In the genomic region with DNA sequence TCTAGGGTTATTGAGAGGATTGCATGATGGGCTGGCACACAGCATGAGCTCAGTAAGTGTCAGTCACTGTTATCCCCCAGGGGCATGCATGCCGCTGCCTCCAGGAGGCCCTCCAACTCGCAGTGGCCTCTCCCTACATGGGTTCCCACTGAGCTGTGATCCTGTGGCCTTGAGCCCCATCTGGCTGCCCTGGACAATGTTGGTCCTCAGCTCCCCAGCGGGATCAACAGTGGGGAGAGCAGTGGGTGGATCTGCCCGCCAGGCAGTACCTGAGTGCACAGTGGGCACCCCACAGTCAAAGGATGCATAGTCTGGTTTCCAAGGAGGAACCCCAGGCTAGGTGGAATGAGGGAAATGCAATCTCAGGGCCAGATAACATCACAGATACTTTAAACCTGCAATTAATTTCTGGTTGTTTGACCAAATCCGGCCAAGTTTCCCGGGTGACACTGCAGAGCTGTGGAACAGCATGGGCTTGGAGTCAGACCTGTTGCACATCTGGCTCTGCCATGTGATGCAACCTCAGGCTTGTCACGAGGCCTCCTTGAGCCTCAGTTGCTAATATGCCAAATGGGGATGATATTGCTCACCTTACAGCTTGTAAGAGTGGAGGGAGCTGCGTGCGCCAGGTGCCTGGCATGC, we compare ENCODE assay signal across 32 cellular contexts. TPM values are rescaled to one million over a fixed set of nuclear protein-coding genes. Genes with fewer than 3 reads are reported as not detected.
A peak's percentile ranks its signal among the peaks of the same experiment; 100 is the strongest.
DNase-seq lines count a peak whose midpoint lies in the region; ATAC-seq, FAIRE-seq and TF ChIP-seq lines count a peak whose summit lies in the region.
"Had no signal": no experiment of that assay in that cellular context is flagged by ENCODE, and none has a peak within 500 bp of the region (broad histone marks: within the 10 kb centered on the region; RNA-seq: fewer than 3 reads in every experiment).

No MANE protein-coding gene starts in this region.

- no peaks in the 10 kb centered on the region for H3K9me3 Mint-ChIP-seq in stimulated activated effector memory CD8-positive, alpha-beta T cell treated with anti-CD3 and anti-CD28 coated beads, Interleukin-12 subunit alpha, Interleukin-12 subunit beta, amount 100 ng/mL, for 72 hours
- H3K9me3 Mint-ChIP-seq: immature natural killer cell had no signal

- 93% methylated on average over 9 of the region's 9 CpGs; no CpG with 5 or more reads in 1 of the 2 experiments for WGBS in H1 (ENCODE audit: extremely low coverage in 1 of 2, insufficient coverage in 1 of 2, insufficient read length in 1 of 2, insufficient replicate concordance in 2 of 2, low coverage in 1 of 2, low lambda C conversion rate in 2 of 2, missing lambda C conversion rate in 1 of 2), 2 experiments

- no peak overlapping the region for H2AK5ac ChIP-seq in H1 (ENCODE audit: low read depth, low read length)

- H3K9me3 ChIP-seq in H1 (ENCODE audit: insufficient read depth in 2 of 2, low read depth in 1 of 2, low read length in 1 of 2) (no peaks in the 10 kb centered on the region), keratinocyte (ENCODE audit: control insufficient read depth, low read depth, low read length) (no peaks in the 10 kb centered on the region)
- H3K9me3 ChIP-seq: BE2C, HAP-1, psoas muscle, testis had no signal

- H2BK20ac ChIP-seq in H1 (ENCODE audit: low read length): no peak overlapping the region

- no peaks in the 10 kb centered on the region for H3K9me1 ChIP-seq in keratinocyte (ENCODE audit: control insufficient read depth, extremely low read depth, insufficient read depth, low read length)

- H3K27ac ChIP-seq in H1 (ENCODE audit: low read depth, low read length): no peak overlapping the region
- H3K27ac ChIP-seq in keratinocyte (ENCODE audit: control insufficient read depth, insufficient read depth, low read length): no peak overlapping the region
- H3K27ac ChIP-seq: epithelial cell of prostate, HL-60, left lung, psoas muscle, testis had no signal

- H3K79me1 ChIP-seq in H1 (ENCODE audit: low read depth, low read length): no peaks in the 10 kb centered on the region

- no peak overlapping the region for H2BK15ac ChIP-seq in H1 (ENCODE audit: low read length)

- H3K23ac ChIP-seq in H1 (ENCODE audit: insufficient read length): no peak overlapping the region

- H3K18ac ChIP-seq in H1 (ENCODE audit: extremely low read depth, low read length): peak overlapping the region; percentile 32; the same call in 1 of the 2 replicates

- no peak overlapping the region for H2BK5ac ChIP-seq in H1 (ENCODE audit: low read depth, low read length)

- FAIRE-seq in H1 (lab: Jason Lieb, UNC) (no peak), keratinocyte (lab: Jason Lieb, UNC) (peak; percentile 85), H54 (lab: Jason Lieb, UNC) (no peak)
- FAIRE-seq: urothelium cell line had no signal

- H3K4me2 ChIP-seq in H1 (ENCODE audit: insufficient read depth in 1 of 2, low read depth in 2 of 2, low read length in 2 of 2) (no peak overlapping the region), keratinocyte (ENCODE audit: control insufficient read depth, extremely low read depth, insufficient read depth, low read depth, low read length) (no peak overlapping the region)

- H4K8ac ChIP-seq in H1 (ENCODE audit: extremely low read depth, insufficient read depth, low read length): no peak overlapping the region

- H3K23me2 ChIP-seq in H1 (ENCODE audit: low read depth, low read length): no peaks in the 10 kb centered on the region; the same call in 1 of the 2 replicates

- H3K9ac ChIP-seq in H1 (replicated peaks in 1 of 4; ENCODE audit: extremely low read depth in 1 of 4, low read depth in 3 of 4, low read length in 3 of 4): no peak overlapping the region
- H3K9ac ChIP-seq in keratinocyte (ENCODE audit: control insufficient read depth, extremely low read depth, insufficient read depth, low read length): no peak overlapping the region

- H3K79me2 ChIP-seq in H1 (ENCODE audit: control insufficient read depth in 1 of 2, insufficient read depth in 2 of 2, low read length in 2 of 2) (no peaks in the 10 kb centered on the region), keratinocyte (ENCODE audit: control insufficient read depth, insufficient read depth, low read length) (no peaks in the 10 kb centered on the region)

- H3K56ac ChIP-seq in H1 (replicated peaks; ENCODE audit: insufficient read length, low read depth, low read length): no peak overlapping the region

- H3K27me3 ChIP-seq in BJ (ENCODE audit: control insufficient read depth, insufficient read depth, low read length) (peaks cover 2% of the 10 kb centered on the region; the same call in 1 of the 2 replicates), H1 (replicated peaks in 1 of 4; ENCODE audit: control insufficient read depth in 3 of 4, extremely low read depth in 1 of 4, insufficient read depth in 3 of 4, low read length in 3 of 4) (peaks cover 0 to 2% (median 0%) of the 10 kb centered on the region in 4 experiments; a peak in 1 of 7 replicates), keratinocyte (ENCODE audit: control insufficient read depth, extremely low read depth, insufficient read depth, low read length) (no peaks in the 10 kb centered on the region)
- H3K27me3 ChIP-seq: BE2C, testis had no signal

- no peak overlapping the region for H3K14ac ChIP-seq in H1 (ENCODE audit: insufficient read length)

- H3K36me3 ChIP-seq in BJ (ENCODE audit: control insufficient read depth, insufficient read depth, low read length) (no peaks in the 10 kb centered on the region), H1 (ENCODE audit: control insufficient read depth in 2 of 4, insufficient read depth in 4 of 4, low read length in 3 of 4) (no peaks in the 10 kb centered on the region), keratinocyte (ENCODE audit: control insufficient read depth in 2 of 2, extremely low read depth in 1 of 2, insufficient read depth in 2 of 2, low read length in 2 of 2) (no peaks in the 10 kb centered on the region)
- H3K36me3 ChIP-seq: BE2C, HAP-1, left lung had no signal

- no peaks in the 10 kb centered on the region for H3K36me3 Mint-ChIP-seq in stimulated activated effector memory CD8-positive, alpha-beta T cell treated with anti-CD3 and anti-CD28 coated beads, Interleukin-12 subunit alpha, Interleukin-12 subunit beta, amount 100 ng/mL, for 72 hours
- H3K36me3 Mint-ChIP-seq: activated CD8-positive, alpha-beta memory T cell treated with anti-CD3 and anti-CD28 coated beads, Interleukin-2, amount 10 ng/mL, durations not matched to agents 7 days and 5 days; brain; immature natural killer cell; naive B cell had no signal

- H3K4me1 ChIP-seq in H1 (replicated peaks in 1 of 4; ENCODE audit: control insufficient read depth in 3 of 4, insufficient read depth in 4 of 4, low read length in 3 of 4): no peaks in the 10 kb centered on the region
- peaks cover 17% of the 10 kb centered on the region for H3K4me1 ChIP-seq in keratinocyte (ENCODE audit: control insufficient read depth, extremely low read depth, insufficient read depth, low read length)
- H3K4me1 ChIP-seq: BE2C, HAP-1, left lung, psoas muscle, testis had no signal

- no peaks in the 10 kb centered on the region for H3K4me1 Mint-ChIP-seq in stimulated activated effector memory CD8-positive, alpha-beta T cell treated with anti-CD3 and anti-CD28 coated beads, Interleukin-12 subunit alpha, Interleukin-12 subunit beta, amount 100 ng/mL, for 72 hours
- H3K4me1 Mint-ChIP-seq: activated CD8-positive, alpha-beta memory T cell treated with anti-CD3 and anti-CD28 coated beads, Interleukin-2, amount 10 ng/mL, durations not matched to agents 7 days and 5 days; brain; immature natural killer cell; naive B cell had no signal

- TF ChIP-seq CTCF in BJ (IDR thresholded peaks at IDR 0.05; ENCODE audit: insufficient read depth, low read depth, low read length) (no peak), HFF-Myc (IDR thresholded peaks at IDR 0.05; ENCODE audit: low read depth, low read length, missing control alignments) (no peak), H1 (IDR thresholded peaks at IDR 0.05; ENCODE audit: control extremely low read depth in 1 of 3, insufficient read depth in 1 of 3, low read depth in 1 of 3, low read length in 3 of 3) (no peak), keratinocyte (optimal IDR thresholded peaks at IDR 0.05 in 1 of 3, IDR thresholded peaks at IDR 0.05 in 1 of 3, conservative IDR thresholded peaks at IDR 0.05 in 1 of 3; ENCODE audit: extremely low read depth in 1 of 3, insufficient read depth in 2 of 3, low read length in 3 of 3) (no peak)

- no peak overlapping the region for H3K27ac Mint-ChIP-seq in stimulated activated effector memory CD8-positive, alpha-beta T cell treated with anti-CD3 and anti-CD28 coated beads, Interleukin-12 subunit alpha, Interleukin-12 subunit beta, amount 100 ng/mL, for 72 hours
- H3K27ac Mint-ChIP-seq: activated CD8-positive, alpha-beta memory T cell treated with anti-CD3 and anti-CD28 coated beads, Interleukin-2, amount 10 ng/mL, durations not matched to agents 7 days and 5 days; brain; immature natural killer cell; naive B cell had no signal

- H4K5ac ChIP-seq in H1 (ENCODE audit: insufficient read length, low read depth, low read length): no peak overlapping the region

- no peak overlapping the region for H3K4me3 Mint-ChIP-seq in stimulated activated effector memory CD8-positive, alpha-beta T cell treated with anti-CD3 and anti-CD28 coated beads, Interleukin-12 subunit alpha, Interleukin-12 subunit beta, amount 100 ng/mL, for 72 hours
- H3K4me3 Mint-ChIP-seq: activated CD8-positive, alpha-beta memory T cell treated with anti-CD3 and anti-CD28 coated beads, Interleukin-2, amount 10 ng/mL, durations not matched to agents 7 days and 5 days; brain; immature natural killer cell; naive B cell had no signal

- peak; percentile 20 for DNase-seq in BJ (ENCODE audit: low read depth)
- peak; percentile 55 for DNase-seq in HFF-Myc (ENCODE audit: extremely low read depth, low read depth)
- no peak for DNase-seq in H1 (ENCODE audit: low read depth in 1 of 2, low spot score in 2 of 2)
- DNase-seq in keratinocyte (ENCODE audit: low read depth, low spot score): no peak
- no peak for DNase-seq in H54 (ENCODE audit: insufficient read length, low spot score)
- no peak for DNase-seq in stimulated activated effector memory CD8-positive, alpha-beta T cell treated with anti-CD3 and anti-CD28 coated beads, Interleukin-12 subunit alpha, Interleukin-12 subunit beta, amount 100 ng/mL, for 72 hours (ENCODE audit: low spot score in 2 of 2)
- DNase-seq in ACHN: no peak
- DNase-seq: activated CD4-positive, CD25-positive, alpha-beta regulatory T cell; activated CD8-positive, alpha-beta memory T cell treated with anti-CD3 and anti-CD28 coated beads, Interleukin-2, amount 10 ng/mL, durations not matched to agents 7 days and 5 days; activated T-cell treated with anti-CD3 and anti-CD28 coated beads, Interleukin-2, amount 50 U/mL, for 48 hours; BE2C; effector CD4-positive, alpha-beta T cell; hypothalamus; immature natural killer cell; naive B cell; NCI-H1092 treated with DMSO at 0.1 percent for 48 hours; NCI-H187; NCI-H524 treated with DMSO at 0.1 percent for 48 hours; stimulated activated naive CD4-positive, alpha-beta T cell treated with Interleukin-2 at 50 U/mL for 16 hours; T-helper 1 cell; testis had no signal

- dilution Hi-C loops in keratinocyte (cut with MboI; ENCODE audit: extremely low pct_ligation_motif_present, low sequenced_read_pairs): no loop called here

- TF ChIP-seq EP300 in H1 (IDR thresholded peaks at IDR 0.05; ENCODE audit: borderline replicate concordance in 1 of 2, low read depth in 2 of 2, low read length in 2 of 2): no peak

- POLR2A ChIA-PET in BJ (lab: Charles Lee) (no interaction called here), H1 (lab: Charles Lee; ENCODE audit: partially characterized antibody) (interaction anchor here (1.4 to 1.5 kb wide), 2 partner anchors 8 to 9 kb away, joined by 3 to 4 read pairs; a partner anchor contains a TSS)

- H2BK12ac ChIP-seq in H1 (ENCODE audit: low read depth, low read length): 0 out of 2 replicates have a peak overlapping the region, but pooled peaks have one; percentile 33

- H4K20me1 ChIP-seq in H1 (replicated peaks in 1 of 2; ENCODE audit: control insufficient read depth in 1 of 2, insufficient read depth in 2 of 2, low read length in 2 of 2) (no peaks in the 10 kb centered on the region), keratinocyte (ENCODE audit: control insufficient read depth, extremely low read depth, insufficient read depth, low read length) (no peaks in the 10 kb centered on the region)

- no peak overlapping the region for H3K4ac ChIP-seq in H1 (replicated peaks; ENCODE audit: insufficient read length, low read depth, low read length)

- no peak for ATAC-seq in stimulated activated effector memory CD8-positive, alpha-beta T cell treated with anti-CD3 and anti-CD28 coated beads, Interleukin-12 subunit alpha, Interleukin-12 subunit beta, amount 100 ng/mL, for 72 hours
- ATAC-seq: activated CD8-positive, alpha-beta memory T cell treated with anti-CD3 and anti-CD28 coated beads, Interleukin-2, amount 10 ng/mL, durations not matched to agents 7 days and 5 days; left lung; psoas muscle had no signal

- in situ Hi-C loops in ACHN (cut with HindIII; ENCODE audit: low pct_ligation_motif_present, low pct_unique_long_range_greater_than_20kb, low sequenced_read_pairs): no loop called here

- TF ChIP-seq RAD21 in H1 (IDR thresholded peaks at IDR 0.05 in 1 of 2, conservative IDR thresholded peaks at IDR 0.05 in 1 of 2; ENCODE audit: low read depth in 2 of 2, low read length in 2 of 2): no peak

- no peak overlapping the region for H2BK120ac ChIP-seq in H1 (replicated peaks; ENCODE audit: low read depth, low read length)

- no peak overlapping the region for H2AFZ ChIP-seq in H1 (ENCODE audit: low read length)
- H2AFZ ChIP-seq in keratinocyte (ENCODE audit: control insufficient read depth, low read length): no peak overlapping the region

- CTCF ChIA-PET in BJ (lab: Yijun Ruan, JAX): interaction anchor here (1.2 to 2.4 kb wide), 5 partner anchors 13 to 78 kb away, joined by 3 to 9 read pairs (median 5); no protein-coding TSS in a partner anchor
- CTCF ChIA-PET in H1 (lab: Charles Lee; ENCODE audit: partially characterized antibody): interaction anchor here (0.6 to 3.7 kb wide), 16 partner anchors 10 to 1658 kb away, joined by 3 to 19 read pairs (median 3); a partner anchor contains a TSS

- H3K4me3 ChIP-seq in BJ (ENCODE audit: low read depth, low read length) (no peak overlapping the region), HFF-Myc (replicated peaks; ENCODE audit: low read depth, low read length) (no peak overlapping the region), H1 (ENCODE audit: extremely low read depth in 1 of 4, insufficient read depth in 2 of 4, low read depth in 3 of 4, low read length in 4 of 4) (no peak overlapping the region), keratinocyte (ENCODE audit: control insufficient read depth in 2 of 3, extremely low read depth in 1 of 3, insufficient read depth in 2 of 3, low read depth in 1 of 3, low read length in 3 of 3) (no peak overlapping the region)
- H3K4me3 ChIP-seq: HAP-1, left lung, psoas muscle, testis had no signal

- H4K91ac ChIP-seq in H1 (replicated peaks; ENCODE audit: insufficient read length, low read length): no peak overlapping the region

- TF ChIP-seq POLR2A in H1 (IDR thresholded peaks at IDR 0.05; ENCODE audit: control extremely low read depth in 1 of 2, low read depth in 2 of 2, low read length in 2 of 2): no peak
- no peak for TF ChIP-seq POLR2A in H54 (IDR thresholded peaks at IDR 0.05; ENCODE audit: low read depth, low read length)

RNA-seq across cellular contexts. Expression of a gene that starts 9.3 kb away (rescaled TPM):
- polyA plus RNA-seq in BJ (2011; rRNA removed) (not detected in 2 replicates), H1 (2011; rRNA removed) (0.94 and 1.9 TPM in 2 replicates), keratinocyte (4.2 to 6.1 TPM (median 5.2 TPM) in 3 replicates)
- polyA minus RNA-seq in BJ (2011; rRNA and poly(A)+ RNA removed): 0.05 TPM in 1 of 2 replicates, not detected in the other
- total RNA-seq in H1 (2021; fragmentation: NEBNext Ultra II Directional; extraction: Animal tissue kit (Norgen Biotek cat#: 25700)): 0.37 and 0.44 TPM in 2 replicates
- 1.6 TPM for polyA plus RNA-seq in H1 (2011; cell fraction: cytosol; rRNA removed)
- polyA plus RNA-seq in H1 (2011; cell fraction: nucleus; rRNA removed): 3.4 TPM
- polyA plus RNA-seq in H1 (2012, experiment 1 of 2): 0.35 to 0.85 TPM (median 0.64 TPM) in 4 replicates
- 0.33 TPM for polyA plus RNA-seq in H1 (2012, experiment 2 of 2)
- 0.59 TPM for polyA plus RNA-seq in H1 (2013, experiment 1 of 2)
- polyA plus RNA-seq in H1 (2013, experiment 2 of 2): 0.35 TPM
- 1.3 and 1.7 TPM in 2 replicates for polyA minus RNA-seq in H1 (2011; rRNA and poly(A)+ RNA removed)
- polyA minus RNA-seq in H1 (2011; cell fraction: cytosol; rRNA and poly(A)+ RNA removed): 0.81 TPM
- polyA minus RNA-seq in H1 (2011; cell fraction: nucleus; rRNA and poly(A)+ RNA removed): 1.6 TPM
- polyA plus RNA-seq in keratinocyte (2011; ENCODE audit: low read depth): 0.30 TPM
- 2.7 and 3.6 TPM in 2 replicates for polyA plus RNA-seq in keratinocyte (2011; cell fraction: cytosol; rRNA removed)
- 5.7 and 7.7 TPM in 2 replicates for polyA plus RNA-seq in keratinocyte (2011; cell fraction: nucleus; rRNA removed)
- polyA plus RNA-seq in keratinocyte (2012; ENCODE audit: low replicate concordance): 0.72 and 5.7 TPM in 2 replicates
- 7.2 to 13.8 TPM (median 9.6 TPM) in 3 replicates for polyA minus RNA-seq in keratinocyte
- 5.4 TPM for polyA minus RNA-seq in keratinocyte (2011; cell fraction: cytosol; rRNA and poly(A)+ RNA removed)
- polyA minus RNA-seq in keratinocyte (2011; cell fraction: nucleus; rRNA and poly(A)+ RNA removed): 3.7 and 5.0 TPM in 2 replicates
- total RNA-seq: activated CD8-positive, alpha-beta memory T cell treated with anti-CD3 and anti-CD28 coated beads, Interleukin-2, amount 10 ng/mL, durations not matched to agents 7 days and 5 days; cerebellum; left lung; mesenteric fat pad had no signal
- polyA plus RNA-seq: adipose tissue, immature natural killer cell had no signal

RNA-seq across cellular contexts. Expression of a gene that starts 49.8 kb away (rescaled TPM):
- not detected in 2 replicates for polyA plus RNA-seq in BJ (2011; rRNA removed)
- polyA minus RNA-seq in BJ (2011; rRNA and poly(A)+ RNA removed): not detected in 2 replicates
- not detected in 2 replicates for total RNA-seq in H1 (2021; fragmentation: NEBNext Ultra II Directional; extraction: Animal tissue kit (Norgen Biotek cat#: 25700))
- 0.17 and 0.29 TPM in 2 replicates for polyA plus RNA-seq in H1 (2011; rRNA removed)
- 0.18 TPM for polyA plus RNA-seq in H1 (2011; cell fraction: cytosol; rRNA removed)
- 0.11 TPM for polyA plus RNA-seq in H1 (2011; cell fraction: nucleus; rRNA removed)
- polyA plus RNA-seq in H1 (2012, experiment 1 of 2): 0.06 to 0.25 TPM (median 0.20 TPM) in 3 of 4 replicates, not detected in the other
- 0.07 TPM for polyA plus RNA-seq in H1 (2012, experiment 2 of 2)
- 0.39 TPM for polyA plus RNA-seq in H1 (2013, experiment 1 of 2)
- 0.29 TPM for polyA plus RNA-seq in H1 (2013, experiment 2 of 2)
- 0.41 TPM in 1 of 2 replicates, not detected in the other for polyA minus RNA-seq in H1 (2011; rRNA and poly(A)+ RNA removed)
- polyA minus RNA-seq in H1 (2011; cell fraction: cytosol; rRNA and poly(A)+ RNA removed): not detected
- not detected for polyA minus RNA-seq in H1 (2011; cell fraction: nucleus; rRNA and poly(A)+ RNA removed)
- polyA plus RNA-seq in keratinocyte: 0.03 to 0.32 TPM (median 0.05 TPM) in 3 replicates
- polyA plus RNA-seq in keratinocyte (2011; ENCODE audit: low read depth): not detected
- 0.04 TPM in 1 of 2 replicates, not detected in the other for polyA plus RNA-seq in keratinocyte (2011; cell fraction: cytosol; rRNA removed)
- not detected in 2 replicates for polyA plus RNA-seq in keratinocyte (2011; cell fraction: nucleus; rRNA removed)
- polyA plus RNA-seq in keratinocyte (2012; ENCODE audit: low replicate concordance): 0.05 TPM in 1 of 2 replicates, not detected in the other
- polyA minus RNA-seq in keratinocyte: 1.6 TPM in 1 of 3 replicates, not detected in the others
- not detected for polyA minus RNA-seq in keratinocyte (2011; cell fraction: cytosol; rRNA and poly(A)+ RNA removed)
- not detected in 2 replicates for polyA minus RNA-seq in keratinocyte (2011; cell fraction: nucleus; rRNA and poly(A)+ RNA removed)
- total RNA-seq: G401 had no signal

RNA-seq across cellular contexts. Expression of a gene that starts 53.3 kb away (rescaled TPM):
- polyA plus RNA-seq in BJ (2011; rRNA removed): 0.70 and 0.82 TPM in 2 replicates
- polyA minus RNA-seq in BJ (2011; rRNA and poly(A)+ RNA removed): 0.21 and 0.76 TPM in 2 replicates
- total RNA-seq in H1 (2021; fragmentation: NEBNext Ultra II Directional; extraction: Animal tissue kit (Norgen Biotek cat#: 25700)): 0.30 and 0.33 TPM in 2 replicates
- 0.20 and 0.38 TPM in 2 replicates for polyA plus RNA-seq in H1 (2011; rRNA removed)
- polyA plus RNA-seq in H1 (2011; cell fraction: cytosol; rRNA removed): 0.22 TPM
- polyA plus RNA-seq in H1 (2011; cell fraction: nucleus; rRNA removed): 0.40 TPM
- 0.20 to 0.45 TPM (median 0.29 TPM) in 4 replicates for polyA plus RNA-seq in H1 (2012, experiment 1 of 2)
- polyA plus RNA-seq in H1 (2012, experiment 2 of 2): 0.24 TPM
- 0.41 TPM for polyA plus RNA-seq in H1 (2013, experiment 1 of 2)
- polyA plus RNA-seq in H1 (2013, experiment 2 of 2): 0.31 TPM
- 0.20 and 0.35 TPM in 2 replicates for polyA minus RNA-seq in H1 (2011; rRNA and poly(A)+ RNA removed)
- not detected for polyA minus RNA-seq in H1 (2011; cell fraction: cytosol; rRNA and poly(A)+ RNA removed)
- polyA minus RNA-seq in H1 (2011; cell fraction: nucleus; rRNA and poly(A)+ RNA removed): not detected
- 0.96 to 2.1 TPM (median 1.0 TPM) in 3 replicates for polyA plus RNA-seq in keratinocyte
- polyA plus RNA-seq in keratinocyte (2011; ENCODE audit: low read depth): 1.8 TPM
- polyA plus RNA-seq in keratinocyte (2011; cell fraction: cytosol; rRNA removed): 0.49 and 0.83 TPM in 2 replicates
- polyA plus RNA-seq in keratinocyte (2011; cell fraction: nucleus; rRNA removed): 4.8 and 6.3 TPM in 2 replicates
- polyA plus RNA-seq in keratinocyte (2012; ENCODE audit: low replicate concordance): 0.77 and 9.9 TPM in 2 replicates
- 0.72 to 1.5 TPM (median 0.96 TPM) in 3 replicates for polyA minus RNA-seq in keratinocyte
- not detected for polyA minus RNA-seq in keratinocyte (2011; cell fraction: cytosol; rRNA and poly(A)+ RNA removed)
- 1.3 and 4.0 TPM in 2 replicates for polyA minus RNA-seq in keratinocyte (2011; cell fraction: nucleus; rRNA and poly(A)+ RNA removed)
- total RNA-seq: activated CD8-positive, alpha-beta memory T cell treated with anti-CD3 and anti-CD28 coated beads, Interleukin-2, amount 10 ng/mL, durations not matched to agents 7 days and 5 days; G401; left lung; mesenteric fat pad; psoas muscle had no signal
- polyA plus RNA-seq: immature natural killer cell, psoas muscle had no signal

Comparison
In these comparisons a context has a peak if more than half of its experiments do, and no peak if none do; other contexts are left out.
1. DNase-seq: peak in BJ (single experiment) and HFF-Myc (single experiment); none in H1 (0 of 2), keratinocyte (single experiment), H54 (single experiment), stimulated activated effector memory CD8-positive, alpha-beta T cell treated with anti-CD3 and anti-CD28 coated beads, Interleukin-12 subunit alpha, Interleukin-12 subunit beta, amount 100 ng/mL, for 72 hours (0 of 2) and ACHN (single experiment).